Comparison of ENCODE assay signal across 1 cellular context in genomic region chr15:43105778-43106485, GRCh38.
TF ChIP-seq lines count a peak whose summit lies in the region.

Gene UBR1, minus strand, starts transcription at chr15:43106038. Its CDS starts 16 bp downstream, at chr15:43106022.

TF ChIP-seq in HepG2, 621 proteins besides CTCF, POLR2A, EP300 and RAD21 (continued from another document and continues in another):
- peak; percentile 20; the same call in 1 of the 2 replicates for TF ChIP-seq FOXO1 (CRISPR knock-in tag; IDR thresholded peaks at IDR 0.05)
- no peak; the same call in 1 of the 2 replicates for TF ChIP-seq NR2F6 (IDR thresholded peaks at IDR 0.05)
- peak; percentile 43 for TF ChIP-seq NR2F6 (CRISPR knock-in tag; IDR thresholded peaks at IDR 0.05)
- no peak for TF ChIP-seq ZNF644 (CRISPR knock-in tag; IDR thresholded peaks at IDR 0.05; ENCODE audit: low read depth)
- no peak for TF ChIP-seq SRSF4 (IDR thresholded peaks at IDR 0.05; ENCODE audit: low read depth, low read length, poor library complexity, severe bottlenecking)
- no peak for TF ChIP-seq KLF9 (CRISPR knock-in tag; IDR thresholded peaks at IDR 0.05; ENCODE audit: low read depth)
- TF ChIP-seq HMGXB3 (CRISPR knock-in tag; IDR thresholded peaks at IDR 0.05; ENCODE audit: borderline replicate concordance) = no peak; the same call in 1 of the 2 replicates
- peak; percentile 91 for TF ChIP-seq ELF3 (CRISPR knock-in tag; IDR thresholded peaks at IDR 0.05)
- no peak for TF ChIP-seq ZNF296 (CRISPR knock-in tag; conservative IDR thresholded peaks at IDR 0.05)
- TF ChIP-seq POLR2AphosphoS5 (IDR thresholded peaks at IDR 0.05; ENCODE audit: low read depth, low read length) = peak; percentile 83
- TF ChIP-seq ZNF619 (CRISPR knock-in tag; IDR thresholded peaks at IDR 0.05) = no peak
- no peak for TF ChIP-seq ZNF550 (CRISPR knock-in tag; IDR thresholded peaks at IDR 0.05; ENCODE audit: borderline replicate concordance)
- TF ChIP-seq HES4 (CRISPR knock-in tag; IDR thresholded peaks at IDR 0.05; ENCODE audit: borderline replicate concordance) = no peak
- peak; percentile 83 for TF ChIP-seq ASH2L (IDR thresholded peaks at IDR 0.05; ENCODE audit: insufficient read length, low read depth, low read length)
- TF ChIP-seq SYNCRIP (IDR thresholded peaks at IDR 0.05; ENCODE audit: insufficient read depth, low read depth, low read length) = no peak
- TF ChIP-seq NFKB2 (CRISPR knock-in tag; IDR thresholded peaks at IDR 0.05; ENCODE audit: borderline replicate concordance) = peak; percentile 68; the same call in 1 of the 2 replicates
- no peak for TF ChIP-seq CHD2 (IDR thresholded peaks at IDR 0.05; ENCODE audit: low read depth, low read length)
- no peak for TF ChIP-seq AGO1 (IDR thresholded peaks at IDR 0.05; ENCODE audit: low read depth, low read length, poor library complexity, severe bottlenecking)
- TF ChIP-seq ZHX2 (IDR thresholded peaks at IDR 0.05; ENCODE audit: low read depth) = peak; percentile 70; the same call in 1 of the 2 replicates
- TF ChIP-seq ZHX2 (CRISPR knock-in tag; IDR thresholded peaks at IDR 0.05; ENCODE audit: borderline replicate concordance) = no peak
- no peak for TF ChIP-seq THAP7 (CRISPR knock-in tag; IDR thresholded peaks at IDR 0.05)
- no peak for TF ChIP-seq ZSCAN9 (CRISPR knock-in tag; IDR thresholded peaks at IDR 0.05; ENCODE audit: borderline replicate concordance)
- 0 out of 2 replicates have a peak, but pooled peaks have one; percentile 20 for TF ChIP-seq MIER3 (CRISPR knock-in tag; IDR thresholded peaks at IDR 0.05; ENCODE audit: borderline replicate concordance)
- TF ChIP-seq PCBP2 (optimal IDR thresholded peaks at IDR 0.05; ENCODE audit: low read depth, low read length, poor library complexity, severe bottlenecking) = no peak
- TF ChIP-seq PTBP1 (IDR thresholded peaks at IDR 0.05; ENCODE audit: low read depth, low read length, poor library complexity, severe bottlenecking) = no peak
- TF ChIP-seq POGZ (CRISPR knock-in tag; IDR thresholded peaks at IDR 0.05) = peak; percentile 73
- no peak for TF ChIP-seq FLYWCH1 (CRISPR knock-in tag; IDR thresholded peaks at IDR 0.05)
- TF ChIP-seq DDIT3 (CRISPR knock-in tag; IDR thresholded peaks at IDR 0.05) = no peak
- no peak; the same call in 1 of the 2 replicates for TF ChIP-seq ISL2 (CRISPR knock-in tag; IDR thresholded peaks at IDR 0.05)
- TF ChIP-seq JUND (CRISPR knock-in tag; IDR thresholded peaks at IDR 0.05) = no peak
- no peak for TF ChIP-seq ZSCAN22 (CRISPR knock-in tag; IDR thresholded peaks at IDR 0.05)
- peak; percentile 86; the same call in 1 of the 2 replicates for TF ChIP-seq YEATS2 (CRISPR knock-in tag; IDR thresholded peaks at IDR 0.05; ENCODE audit: borderline replicate concordance)
- peak; percentile 89 for TF ChIP-seq THAP11 (CRISPR knock-in tag; IDR thresholded peaks at IDR 0.05)
- peak; percentile 88 for TF ChIP-seq ARID4A (CRISPR knock-in tag; IDR thresholded peaks at IDR 0.05; ENCODE audit: borderline replicate concordance)
- TF ChIP-seq SMYD3 (CRISPR knock-in tag; IDR thresholded peaks at IDR 0.05) = no peak
- TF ChIP-seq MAX (IDR thresholded peaks at IDR 0.05) = peak; percentile 65; the same call in 1 of the 2 replicates
- TF ChIP-seq AHR (CRISPR knock-in tag; IDR thresholded peaks at IDR 0.05) = 0 out of 2 replicates have a peak, but pooled peaks have one; percentile 67
- TF ChIP-seq ZKSCAN1 (IDR thresholded peaks at IDR 0.05; ENCODE audit: low read length) = no peak
- TF ChIP-seq POLR2AphosphoS2 (IDR thresholded peaks at IDR 0.05; ENCODE audit: low read depth, low read length) = no peak
- TF ChIP-seq ZNF83 (CRISPR knock-in tag; IDR thresholded peaks at IDR 0.05; ENCODE audit: borderline replicate concordance) = no peak
- peak; percentile 70 for TF ChIP-seq HDAC2 (CRISPR knock-in tag; IDR thresholded peaks at IDR 0.05)
- no peak for TF ChIP-seq ZNF484 (CRISPR knock-in tag; IDR thresholded peaks at IDR 0.05; ENCODE audit: borderline replicate concordance, low read depth)
- no peak for TF ChIP-seq TERF1 (CRISPR knock-in tag; IDR thresholded peaks at IDR 0.05)
- no peak for TF ChIP-seq ZNF720 (CRISPR knock-in tag; IDR thresholded peaks at IDR 0.05)
- TF ChIP-seq ZNF468 (CRISPR knock-in tag; IDR thresholded peaks at IDR 0.05) = no peak
- no peak for TF ChIP-seq ZNF451 (CRISPR knock-in tag; IDR thresholded peaks at IDR 0.05)
- TF ChIP-seq ZC3H13 (CRISPR knock-in tag; IDR thresholded peaks at IDR 0.05) = 0 out of 2 replicates have a peak, but pooled peaks have one; percentile 47
- peak; percentile 50 for TF ChIP-seq SP4 (CRISPR knock-in tag; IDR thresholded peaks at IDR 0.05)
- no peak for TF ChIP-seq MTA3 (CRISPR knock-in tag; IDR thresholded peaks at IDR 0.05)
- TF ChIP-seq TFDP1 (CRISPR knock-in tag; IDR thresholded peaks at IDR 0.05; ENCODE audit: borderline replicate concordance) = no peak
- no peak for TF ChIP-seq NFE2L2 (IDR thresholded peaks at IDR 0.05; ENCODE audit: low read length)
- peak; percentile 64; the same call in 1 of the 2 replicates for TF ChIP-seq ZNF317 (CRISPR knock-in tag; IDR thresholded peaks at IDR 0.05)
- TF ChIP-seq HNRNPL (IDR thresholded peaks at IDR 0.05; ENCODE audit: low read depth, low read length) = no peak
- no peak for TF ChIP-seq ZNF562 (CRISPR knock-in tag; IDR thresholded peaks at IDR 0.05; ENCODE audit: borderline replicate concordance)
